Comparison of ENCODE assay signal across 18 cellular contexts in genomic region chr13:54226866-54227265, GRCh38.
"Had no signal": no experiment of that assay in that cellular context is flagged by ENCODE, and none has a peak within 500 bp of the region (broad histone marks: within the 10 kb centered on the region; RNA-seq: fewer than 3 reads in every experiment).

No MANE protein-coding gene starts in this region.

- H3K36me3 Mint-ChIP-seq: activated naive CD8-positive, alpha-beta T cell treated with anti-CD3 and anti-CD28 coated beads, Interleukin-2, amount 10 ng/mL, durations not matched to agents 7 days and 5 days had no signal

- H3K4me1 ChIP-seq: breast epithelium, gastroesophageal sphincter, testis had no signal

- H3K27me3 Mint-ChIP-seq: activated naive CD8-positive, alpha-beta T cell treated with anti-CD3 and anti-CD28 coated beads, Interleukin-2, amount 10 ng/mL, durations not matched to agents 7 days and 5 days; naive thymus-derived CD8-positive, alpha-beta T cell; stimulated activated naive CD8-positive, alpha-beta T cell treated with anti-CD3 and anti-CD28 coated beads, Interleukin-15, Interleukin-2, amounts not matched to agents 100 ng/mL and 50 ng/mL, for 24 hours had no signal

- H3K4me1 Mint-ChIP-seq: activated naive CD8-positive, alpha-beta T cell treated with anti-CD3 and anti-CD28 coated beads, Interleukin-2, amount 10 ng/mL, durations not matched to agents 7 days and 5 days; naive thymus-derived CD8-positive, alpha-beta T cell had no signal

- DNase-seq: activated CD4-positive, alpha-beta T cell treated with anti-CD3 and anti-CD28 coated beads for 48 hours; activated CD8-positive, alpha-beta memory T cell treated with anti-CD3 and anti-CD28 coated beads, Interleukin-2, amount 50 U/mL, for 48 hours; activated CD8-positive, alpha-beta T cell treated with anti-CD3 and anti-CD28 coated beads, Interleukin-2, amount 10 ng/mL, durations not matched to agents 7 days and 5 days; activated naive CD8-positive, alpha-beta T cell treated with anti-CD3 and anti-CD28 coated beads, Interleukin-2, amount 10 ng/mL, durations not matched to agents 7 days and 5 days; left cardiac atrium; mucosa of descending colon; naive thymus-derived CD8-positive, alpha-beta T cell; retina; stimulated activated CD4-positive, alpha-beta T cell treated with anti-CD3 and anti-CD28 coated beads, Interleukin-15, amount 100 ng/mL, for 24 hours; stimulated activated CD4-positive, alpha-beta T cell treated with anti-CD3 and anti-CD28 coated beads, Interleukin-4, amount 100 ng/mL, for 24 hours; SW 1271; testis; WERI-Rb-1 had no signal

- H3K4me3 ChIP-seq: breast epithelium, gastroesophageal sphincter, hepatocyte, lung, mucosa of descending colon, testis had no signal

- H3K27me3 ChIP-seq: breast epithelium, gastroesophageal sphincter, hepatocyte, testis had no signal

- H3K9me3 ChIP-seq: breast epithelium, gastroesophageal sphincter, testis had no signal

- H3K36me3 ChIP-seq: breast epithelium, gastroesophageal sphincter, WERI-Rb-1 had no signal

- H3K27ac ChIP-seq: breast epithelium, gastroesophageal sphincter, hepatocyte, testis, WERI-Rb-1 had no signal

- H3K4me3 Mint-ChIP-seq: activated CD8-positive, alpha-beta T cell treated with anti-CD3 and anti-CD28 coated beads, Interleukin-2, amount 10 ng/mL, durations not matched to agents 7 days and 5 days; activated naive CD8-positive, alpha-beta T cell treated with anti-CD3 and anti-CD28 coated beads, Interleukin-2, amount 10 ng/mL, durations not matched to agents 7 days and 5 days; naive thymus-derived CD8-positive, alpha-beta T cell; stimulated activated naive CD8-positive, alpha-beta T cell treated with anti-CD3 and anti-CD28 coated beads, Interleukin-15, Interleukin-2, amounts not matched to agents 100 ng/mL and 50 ng/mL, for 24 hours had no signal

- ATAC-seq: activated CD8-positive, alpha-beta T cell treated with anti-CD3 and anti-CD28 coated beads, Interleukin-2, amount 10 ng/mL, durations not matched to agents 7 days and 5 days; gastroesophageal sphincter; left cardiac atrium; mucosa of descending colon; naive thymus-derived CD8-positive, alpha-beta T cell had no signal

- H3K27ac Mint-ChIP-seq: activated CD8-positive, alpha-beta T cell treated with anti-CD3 and anti-CD28 coated beads, Interleukin-2, amount 10 ng/mL, durations not matched to agents 7 days and 5 days; activated naive CD8-positive, alpha-beta T cell treated with anti-CD3 and anti-CD28 coated beads, Interleukin-2, amount 10 ng/mL, durations not matched to agents 7 days and 5 days; naive thymus-derived CD8-positive, alpha-beta T cell; stimulated activated naive CD8-positive, alpha-beta T cell treated with anti-CD3 and anti-CD28 coated beads, Interleukin-15, Interleukin-2, amounts not matched to agents 100 ng/mL and 50 ng/mL, for 24 hours had no signal
